25 cellular contexts compared by ENCODE assay signal in genomic region chr13:112760440-112760839, GRCh38.
DNase-seq lines count a peak whose midpoint lies in the region; FAIRE-seq and TF ChIP-seq lines count a peak whose summit lies in the region.
"Had no signal": no experiment of that assay in that cellular context is flagged by ENCODE, and none has a peak within 500 bp of the region (broad histone marks: within the 10 kb centered on the region; RNA-seq: fewer than 3 reads in every experiment).

No MANE protein-coding gene starts in this region.

- no peaks in the 10 kb centered on the region for H3K27me3 ChIP-seq in cardiac muscle cell
- H3K27me3 ChIP-seq: ascending aorta, colonic mucosa had no signal

- no peak for TF ChIP-seq CTCF in cardiac muscle cell (IDR thresholded peaks at IDR 0.05; ENCODE audit: low read depth, low read length)

- H3K9me3 ChIP-seq in cardiac muscle cell (ENCODE audit: low read depth), result no peaks in the 10 kb centered on the region
- H3K9me3 ChIP-seq: A549, colonic mucosa, prostate gland had no signal

- peaks cover 33% of the 10 kb centered on the region for H3K4me1 ChIP-seq in cardiac muscle cell (ENCODE audit: low read depth)
- H3K4me1 ChIP-seq: A549, ascending aorta, colonic mucosa, prostate gland had no signal

- peak overlapping the region; percentile 86 for H3K27ac ChIP-seq in cardiac muscle cell
- H3K27ac ChIP-seq: A549, ascending aorta, colonic mucosa had no signal

- intact Hi-C loops in cardiac septum (cut with DNase I), result no loop called here

- no peak overlapping the region for H3K4me3 ChIP-seq in cardiac muscle cell
- H3K4me3 ChIP-seq: A549, ascending aorta, colonic mucosa had no signal

- no peaks in the 10 kb centered on the region for H3K36me3 ChIP-seq in cardiac muscle cell
- H3K36me3 ChIP-seq: ascending aorta, colonic mucosa, prostate gland had no signal

- DNase-seq in cardiac muscle cell (ENCODE audit: low read depth in 1 of 2, low spot score in 1 of 2), result no peak
- DNase-seq in cardiac septum (ENCODE audit: low spot score), result no peak
- DNase-seq in iris pigment epithelial cell (ENCODE audit: low read depth), result peak; percentile 73
- DNase-seq in G401 (ENCODE audit: low spot score), result no peak
- no peak for DNase-seq in NK-92 (lab: John Stamatoyannopoulos, UW; ENCODE audit: unreplicated experiment)
- no peak for DNase-seq in activated CD4-positive, alpha-beta T cell treated with anti-CD3 and anti-CD28 coated beads for 1 hour
- no peak for DNase-seq in NCI-H2227 (lab: John Stamatoyannopoulos, UW; ENCODE audit: unreplicated experiment)
- DNase-seq: activated B cell treated with CpG ODN at 0.5 μM for 24 hours; activated CD8-positive, alpha-beta memory T cell treated with anti-CD3 and anti-CD28 coated beads for 24 hours; activated naive CD4-positive, alpha-beta T cell treated with anti-CD3 and anti-CD28 coated beads, Interleukin-2, amount 10 ng/mL, durations not matched to agents 7 days and 5 days; activated T-cell treated with anti-CD3 and anti-CD28 coated beads, Interleukin-2, amount 50 U/mL, for 48 hours; C1 segment of cervical spinal cord; colonic mucosa; midbrain; NCI-H1092 treated with DMSO at 0.1 percent for 48 hours; NCI-H2081 treated with DMSO at 0.1 percent for 48 hours; nephron progenitor cell; stimulated activated CD4-positive, alpha-beta T cell treated with anti-CD3 and anti-CD28 coated beads, Interleukin-2, amount 100 ng/mL, for 48 hours; stimulated activated naive CD4-positive, alpha-beta T cell treated with Interleukin-2 at 50 U/mL for 16 hours; trophoblast cell had no signal

- in situ Hi-C loops in G401 (cut with HindIII; ENCODE audit: low sequenced_read_pairs), result no loop called here

- FAIRE-seq in endometrium (lab: Jason Lieb, UNC), result peak; percentile 74
- FAIRE-seq: A549, GM18507 had no signal
